Comparison of ENCODE assay signal across 8 cellular contexts in genomic region chr16:31700530-31701388, GRCh38.
DNase-seq lines count a peak whose midpoint lies in the region; ATAC-seq and TF ChIP-seq lines count a peak whose summit lies in the region.

No MANE protein-coding gene starts in this region.

- peak overlapping the region; percentile 82 for H3K4me3 Mint-ChIP-seq in osteocyte (ENCODE audit: unreplicated experiment)

- DNase-seq in SIG-M5 treated with dmso at 0.1 percent for 504 hours (lab: John Stamatoyannopoulos, UW; ENCODE audit: unreplicated experiment) (peak; percentile 55), SIG-M5 (lab: John Stamatoyannopoulos, UW) (no peak), OCI-LY7 (ENCODE audit: low spot score) (peak; percentile 92), osteocyte (ENCODE audit: extremely low spot score, unreplicated experiment) (peak; percentile 84), tibial artery (no peak)
- DNase-seq in activated T-helper 9 cell treated with anti-CD3 and anti-CD28 coated beads, Interleukin-2, amount 50 U/mL, for 16 hours (ENCODE audit: low read depth) = peak; percentile 82

- intact Hi-C loops in OCI-LY7 (cut with micrococcal nuclease; ENCODE audit: unreplicated experiment) = no loop called here
- intact Hi-C loops in tibial artery (cut with DNase I; ENCODE audit: low total_unique reads) = no loop called here

- CTCF ChIA-PET in OCI-LY7 (lab: Charles Lee; ENCODE audit: unreplicated experiment) = interaction anchor here (0.8 kb wide), 1 partner anchor 12 kb away, joined by 3 read pairs; a partner anchor contains a TSS

- H3K4me3 ChIP-seq in OCI-LY7 (ENCODE audit: low read depth, low read length, poor library complexity, severe bottlenecking) = peak overlapping the region; percentile 92
- H3K4me3 ChIP-seq in gastroesophageal sphincter = peak overlapping the region; percentile 77 to 91
- peak overlapping the region; percentile 56 to 68 for H3K4me3 ChIP-seq in tibial artery

- TF ChIP-seq CTCF in OCI-LY7 (conservative IDR thresholded peaks at IDR 0.05; ENCODE audit: low read length) (no peak), gastroesophageal sphincter (IDR thresholded peaks at IDR 0.05) (no peak), osteocyte (IDR thresholded peaks at IDR 0.05) (peak; percentile 32), tibial artery (IDR thresholded peaks at IDR 0.05) (no peak)

- H3K27ac Mint-ChIP-seq in osteocyte (ENCODE audit: unreplicated experiment) = no peak overlapping the region

- WGBS in gastroesophageal sphincter (ENCODE audit: low coverage in 1 of 2), 2 donors = 9 to 10% methylated on average over 8 to 12 of the region's 56 CpGs

- H3K79me2 ChIP-seq in OCI-LY7 (ENCODE audit: insufficient read depth, low read depth, low read length) = peaks cover 18% of the 10 kb centered on the region; the same call in 1 of the 2 replicates

- POLR2A ChIA-PET in OCI-LY7 (lab: Charles Lee) = interaction anchor here (0.7 to 1.0 kb wide), 2 partner anchors 12 to 67 kb away, joined by 4 read pairs; a partner anchor contains a TSS

- TF ChIP-seq EP300 in gastroesophageal sphincter (IDR thresholded peaks at IDR 0.05) = no peak

- H3K36me3 Mint-ChIP-seq in osteocyte (ENCODE audit: unreplicated experiment) = peaks cover 12% of the 10 kb centered on the region

- H3K9me2 ChIP-seq in OCI-LY7 (ENCODE audit: insufficient read depth, low read length) = no peaks in the 10 kb centered on the region

- no peaks in the 10 kb centered on the region for H3K9me3 Mint-ChIP-seq in osteocyte (ENCODE audit: unreplicated experiment)

- H2AFZ ChIP-seq in OCI-LY7 (ENCODE audit: low read length) = peak overlapping the region; percentile 62

- H3K27ac ChIP-seq in OCI-LY7 (ENCODE audit: low read depth, low read length, poor library complexity, severe bottlenecking) = peak overlapping the region; percentile 21
- H3K27ac ChIP-seq in gastroesophageal sphincter = peak overlapping the region in 3 of 4 donors; percentile 32 to 73 (median 64)
- peak overlapping the region in 1 of 2 donors; percentile 44 for H3K27ac ChIP-seq in tibial artery

- peak; percentile 51 for ATAC-seq in HG02938 (IDR thresholded peaks at IDR 0.05; ENCODE audit: unreplicated experiment)
- ATAC-seq in gastroesophageal sphincter = peak; percentile 93

- no TSS peak for BruUV-seq in OCI-LY7 (replicated peaks; lab: Mats Ljungman, UMichigan)

- peaks cover 15% of the 10 kb centered on the region for H3K4me1 ChIP-seq in OCI-LY7 (ENCODE audit: insufficient read depth, low read length, poor library complexity, severe bottlenecking)
- peaks cover 0 to 22% (median 10%) of the 10 kb centered on the region in 3 donors for H3K4me1 ChIP-seq in gastroesophageal sphincter
- peaks cover 0 to 9% (median 4%) of the 10 kb centered on the region in 4 donors for H3K4me1 ChIP-seq in tibial artery

- H3K27me3 ChIP-seq in gastroesophageal sphincter = peaks cover 4% of the 10 kb centered on the region
- H3K27me3 ChIP-seq in tibial artery = peaks cover 0 to 5% of the 10 kb centered on the region in 2 donors

- H3K9me3 ChIP-seq in OCI-LY7 (ENCODE audit: low read length) (no peaks in the 10 kb centered on the region), gastroesophageal sphincter (no peaks in the 10 kb centered on the region), tibial artery (no peaks in the 10 kb centered on the region)

- H3K27me3 Mint-ChIP-seq in osteocyte (ENCODE audit: unreplicated experiment) = peaks cover 18% of the 10 kb centered on the region

- H3K4me2 ChIP-seq in OCI-LY7 (ENCODE audit: low read length) = peak overlapping the region; percentile 91

- TF ChIP-seq POLR2A in gastroesophageal sphincter (IDR thresholded peaks at IDR 0.05) = no peak

- H3K36me3 ChIP-seq in OCI-LY7 (ENCODE audit: insufficient read depth, low read length) (peaks cover 29% of the 10 kb centered on the region), gastroesophageal sphincter (peaks cover 0 to 30% of the 10 kb centered on the region in 2 donors), tibial artery (peaks cover 0 to 29% (median 7%) of the 10 kb centered on the region in 3 donors)

- H4K20me1 ChIP-seq in OCI-LY7 (ENCODE audit: insufficient read depth, low read length) = peaks cover 9% of the 10 kb centered on the region; the same call in 1 of the 2 replicates

- H3K4me1 Mint-ChIP-seq in osteocyte (ENCODE audit: unreplicated experiment) = peaks cover 10% of the 10 kb centered on the region

Comparison
In these comparisons a context has a peak if more than half of its experiments do, and no peak if none do; other contexts are left out.
1. DNase-seq: peak in SIG-M5 treated with dmso at 0.1 percent for 504 hours (single experiment), OCI-LY7 (single experiment), activated T-helper 9 cell treated with anti-CD3 and anti-CD28 coated beads, Interleukin-2, amount 50 U/mL, for 16 hours (single experiment) and osteocyte (single experiment); none in SIG-M5 (single experiment) and tibial artery (0 of 2).
2. Peak in every context shown above with its lines, with median percentiles within 50 percentile points of each other: H3K4me3 ChIP-seq.